ENCODE assay signal across 20 cellular contexts in genomic region chr14:100080206-100080605, GRCh38. TPM values are rescaled to one million over a fixed set of nuclear protein-coding genes. Genes with fewer than 3 reads are reported as not detected.
A peak's percentile ranks its signal among the peaks of the same experiment; 100 is the strongest.
DNase-seq lines count a peak whose midpoint lies in the region; ATAC-seq, FAIRE-seq and TF ChIP-seq lines count a peak whose summit lies in the region.
"Had no signal": no experiment of that assay in that cellular context is flagged by ENCODE, and none has a peak within 500 bp of the region (broad histone marks: within the 10 kb centered on the region; RNA-seq: fewer than 3 reads in every experiment).

No MANE protein-coding gene starts in this region.

- H3K36me3 ChIP-seq in CD8-positive, alpha-beta T cell (ENCODE audit: insufficient read depth, low read length): peaks cover 23% of the 10 kb centered on the region
- 0 out of 5 replicates have a peak, but pooled peaks cover 0 to under 1% of the 10 kb centered on the region in 2 experiments for H3K36me3 ChIP-seq in HepG2 (replicated peaks in 1 of 2; ENCODE audit: control insufficient read depth in 1 of 2, insufficient read depth in 2 of 2, low read length in 2 of 2)
- H3K36me3 ChIP-seq: neural progenitor cell had no signal

- no peak overlapping the region for H3K4me3 ChIP-seq in CD8-positive, alpha-beta T cell (ENCODE audit: low read depth, low read length)
- no peak overlapping the region for H3K4me3 ChIP-seq in HepG2 (replicated peaks in 1 of 3; ENCODE audit: insufficient read depth in 1 of 3, low read depth in 2 of 3, low read length in 3 of 3)
- H3K4me3 ChIP-seq: A549, coronary artery, neural progenitor cell had no signal

- H3K9ac ChIP-seq in HepG2 (ENCODE audit: insufficient read depth, low read depth, low read length): no peak overlapping the region
- H3K9ac ChIP-seq: neural progenitor cell had no signal

- in situ Hi-C loops in HepG2 (cut with HindIII; ENCODE audit: extremely low pct_ligation_motif_present, low pct_unique_long_range_greater_than_20kb): no loop called here

- H3K4me3 Mint-ChIP-seq in activated CD4-positive, alpha-beta T cell treated with anti-CD3 and anti-CD28 coated beads, Interleukin-2, amount 10 ng/mL, durations not matched to agents 7 days and 5 days: peak overlapping the region; percentile 78
- H3K4me3 Mint-ChIP-seq in CD8-positive, alpha-beta T cell: peak overlapping the region; percentile 77
- H3K4me3 Mint-ChIP-seq in activated T-helper 17 cell treated with anti-CD3 and anti-CD28 coated beads, Interleukin-2, amount 50 U/mL, for 72 hours: peak overlapping the region; percentile 93
- H3K4me3 Mint-ChIP-seq in natural killer cell: peak overlapping the region; percentile 83
- H3K4me3 Mint-ChIP-seq: neural progenitor cell, type B pancreatic cell had no signal

- POLR2A ChIA-PET in activated CD4-positive, alpha-beta T cell treated with anti-CD3 and anti-CD28 coated beads, Interleukin-2, amount 10 ng/mL, durations not matched to agents 7 days and 5 days (lab: Charles Lee): interaction anchor here (1.3 kb wide), 1 partner anchor 11 kb away, joined by 3 read pairs; no protein-coding TSS in a partner anchor
- POLR2A ChIA-PET in CD8-positive, alpha-beta T cell (lab: Charles Lee): interaction anchor here (1.1 to 23.8 kb wide), 6 partner anchors 11 to 59 kb away, joined by 3 to 700 read pairs (median 6); partner anchors contain the start of gene EVL
- POLR2A ChIA-PET in HepG2 (lab: Yijun Ruan, JAX): no interaction called here

- no peaks in the 10 kb centered on the region for H3K9me3 Mint-ChIP-seq in activated CD4-positive, alpha-beta T cell treated with anti-CD3 and anti-CD28 coated beads, Interleukin-2, amount 10 ng/mL, durations not matched to agents 7 days and 5 days
- H3K9me3 Mint-ChIP-seq in CD8-positive, alpha-beta T cell: no peaks in the 10 kb centered on the region
- H3K9me3 Mint-ChIP-seq in activated T-helper 17 cell treated with anti-CD3 and anti-CD28 coated beads, Interleukin-2, amount 50 U/mL, for 72 hours: no peaks in the 10 kb centered on the region
- H3K9me3 Mint-ChIP-seq in natural killer cell: no peaks in the 10 kb centered on the region

- no peaks in the 10 kb centered on the region for H3K27me3 Mint-ChIP-seq in activated CD4-positive, alpha-beta T cell treated with anti-CD3 and anti-CD28 coated beads, Interleukin-2, amount 10 ng/mL, durations not matched to agents 7 days and 5 days
- no peaks in the 10 kb centered on the region for H3K27me3 Mint-ChIP-seq in CD8-positive, alpha-beta T cell (ENCODE audit: low read depth)
- H3K27me3 Mint-ChIP-seq in activated T-helper 17 cell treated with anti-CD3 and anti-CD28 coated beads, Interleukin-2, amount 50 U/mL, for 72 hours: no peaks in the 10 kb centered on the region
- no peaks in the 10 kb centered on the region for H3K27me3 Mint-ChIP-seq in natural killer cell (ENCODE audit: low read depth in 2 of 2)
- H3K27me3 Mint-ChIP-seq: type B pancreatic cell had no signal

- no peak for DNase-seq in activated CD4-positive, alpha-beta T cell treated with anti-CD3 and anti-CD28 coated beads, Interleukin-2, amount 10 ng/mL, durations not matched to agents 7 days and 5 days
- DNase-seq in activated CD4-positive, alpha-beta T cell treated with anti-CD3 and anti-CD28 coated beads for 48 hours: no peak
- peak in 1 of 7 experiments; percentile 36 for DNase-seq in CD8-positive, alpha-beta T cell
- DNase-seq in natural killer cell: no peak
- DNase-seq in hepatic stellate cell (ENCODE audit: low spot score): no peak
- DNase-seq in HepG2 (ENCODE audit: low spot score): no peak
- DNase-seq: DMS53, foreskin keratinocyte, NCI-H1436, NCI-H526 treated with DMSO at 0.1 percent for 48 hours, Right ventricle myocardium superior had no signal

- no peaks in the 10 kb centered on the region for H4K20me1 ChIP-seq in HepG2 (ENCODE audit: insufficient read depth, low read length)

- WGBS in HepG2 (ENCODE audit: low lambda C conversion rate): 94% methylated on average over 5 of the region's 5 CpGs

- H3K4me1 Mint-ChIP-seq in activated CD4-positive, alpha-beta T cell treated with anti-CD3 and anti-CD28 coated beads, Interleukin-2, amount 10 ng/mL, durations not matched to agents 7 days and 5 days: peaks cover 97% of the 10 kb centered on the region
- peaks cover 97% of the 10 kb centered on the region for H3K4me1 Mint-ChIP-seq in CD8-positive, alpha-beta T cell (ENCODE audit: low read depth)
- H3K4me1 Mint-ChIP-seq in activated T-helper 17 cell treated with anti-CD3 and anti-CD28 coated beads, Interleukin-2, amount 50 U/mL, for 72 hours: peaks cover 80% of the 10 kb centered on the region
- peaks cover 98% of the 10 kb centered on the region in 2 donors for H3K4me1 Mint-ChIP-seq in natural killer cell

- CTCF ChIA-PET in activated CD4-positive, alpha-beta T cell treated with anti-CD3 and anti-CD28 coated beads, Interleukin-2, amount 10 ng/mL, durations not matched to agents 7 days and 5 days (lab: Charles Lee): interaction anchor here (0.9 to 9.4 kb wide), 5 partner anchors 10 to 113 kb away, joined by 3 to 114 read pairs (median 19); partner anchors contain the start of gene EVL
- CTCF ChIA-PET in CD8-positive, alpha-beta T cell (lab: Charles Lee): interaction anchor here (0.9 to 35.4 kb wide), 6 partner anchors 9 to 27 kb away, joined by 3 to 1143 read pairs (median 14); partner anchors contain the start of gene EVL
- CTCF ChIA-PET in HepG2 (lab: Yijun Ruan, JAX; ENCODE audit: low intra/inter-chr PET ratio, low total read pairs): no interaction called here

- H3K9me3 ChIP-seq in CD8-positive, alpha-beta T cell (ENCODE audit: low read length): no peaks in the 10 kb centered on the region
- no peaks in the 10 kb centered on the region for H3K9me3 ChIP-seq in HepG2 (ENCODE audit: low read length)
- H3K9me3 ChIP-seq: A549 had no signal

- TF ChIP-seq CTCF in CD8-positive, alpha-beta T cell (IDR thresholded peaks at IDR 0.05): no peak
- TF ChIP-seq CTCF in natural killer cell (IDR thresholded peaks at IDR 0.05) (no peak), HepG2 (CRISPR knock-in tag; IDR thresholded peaks at IDR 0.05) (no peak)

- intact Hi-C loops in CD8-positive, alpha-beta T cell (cut with DNase I, micrococcal nuclease): no loop called here
- intact Hi-C loops in natural killer cell (cut with micrococcal nuclease) (no loop called here), HepG2 (cut with micrococcal nuclease; ENCODE audit: unreplicated experiment) (no loop called here)

- H3K27ac ChIP-seq in CD8-positive, alpha-beta T cell (ENCODE audit: low read depth, low read length): peak overlapping the region; percentile 16
- no peak overlapping the region for H3K27ac ChIP-seq in HepG2 (ENCODE audit: extremely low read length, insufficient read depth, low read length)
- H3K27ac ChIP-seq: A549, C4-2B, coronary artery, foreskin keratinocyte, neural progenitor cell had no signal

- no peaks in the 10 kb centered on the region for H3K79me2 ChIP-seq in HepG2 (ENCODE audit: insufficient read depth, low read length)

- no peak for FAIRE-seq in HepG2 (lab: Jason Lieb, UNC)
- FAIRE-seq: A549, HTR-8/SVneo had no signal

- H3K27me3 ChIP-seq in CD8-positive, alpha-beta T cell (ENCODE audit: insufficient read depth, low read length): no peaks in the 10 kb centered on the region
- no peaks in the 10 kb centered on the region for H3K27me3 ChIP-seq in HepG2 (ENCODE audit: control insufficient read depth in 1 of 2, insufficient read depth in 2 of 2, low read length in 2 of 2)
- H3K27me3 ChIP-seq: foreskin keratinocyte, neural progenitor cell had no signal

- H2AFZ ChIP-seq in HepG2 (ENCODE audit: low read length): no peak overlapping the region
- H2AFZ ChIP-seq: neural progenitor cell had no signal

- H3K27ac Mint-ChIP-seq in activated CD4-positive, alpha-beta T cell treated with anti-CD3 and anti-CD28 coated beads, Interleukin-2, amount 10 ng/mL, durations not matched to agents 7 days and 5 days: peak overlapping the region; percentile 90
- peak overlapping the region; percentile 99 for H3K27ac Mint-ChIP-seq in CD8-positive, alpha-beta T cell
- H3K27ac Mint-ChIP-seq in activated T-helper 17 cell treated with anti-CD3 and anti-CD28 coated beads, Interleukin-2, amount 50 U/mL, for 72 hours: peak overlapping the region; percentile 92
- peak overlapping the region; percentile 93 for H3K27ac Mint-ChIP-seq in natural killer cell
- H3K27ac Mint-ChIP-seq: neural progenitor cell had no signal

- no peak overlapping the region for H3K4me2 ChIP-seq in HepG2 (ENCODE audit: low read depth, low read length)
- H3K4me2 ChIP-seq: A549, neural progenitor cell had no signal

- BruUV-seq in HepG2 (replicated peaks; lab: Mats Ljungman, UMichigan): no TSS peak

- H3K36me3 Mint-ChIP-seq in activated CD4-positive, alpha-beta T cell treated with anti-CD3 and anti-CD28 coated beads, Interleukin-2, amount 10 ng/mL, durations not matched to agents 7 days and 5 days (ENCODE audit: low read depth): peaks cover 84% of the 10 kb centered on the region
- H3K36me3 Mint-ChIP-seq in CD8-positive, alpha-beta T cell: peaks cover 84% of the 10 kb centered on the region
- H3K36me3 Mint-ChIP-seq in activated T-helper 17 cell treated with anti-CD3 and anti-CD28 coated beads, Interleukin-2, amount 50 U/mL, for 72 hours (ENCODE audit: low read depth): peaks cover 99% of the 10 kb centered on the region
- H3K36me3 Mint-ChIP-seq in natural killer cell: peaks cover 3% of the 10 kb centered on the region

- TF ChIP-seq RAD21 in HepG2 (CRISPR knock-in tag; IDR thresholded peaks at IDR 0.05): no peak

- peaks cover 95% of the 10 kb centered on the region for H3K4me1 ChIP-seq in CD8-positive, alpha-beta T cell (ENCODE audit: insufficient read depth, low read length)
- no peaks in the 10 kb centered on the region for H3K4me1 ChIP-seq in HepG2 (ENCODE audit: insufficient read depth, low read length)
- H3K4me1 ChIP-seq: A549 had no signal

- TF ChIP-seq EP300 in HepG2 (IDR thresholded peaks at IDR 0.05; ENCODE audit: low read depth in 2 of 2, low read length in 2 of 2): no peak
- TF ChIP-seq EP300 in HepG2 (CRISPR knock-in tag; IDR thresholded peaks at IDR 0.05; ENCODE audit: borderline replicate concordance): no peak

- TF ChIP-seq POLR2A in HepG2 (IDR thresholded peaks at IDR 0.05; ENCODE audit: insufficient read depth in 1 of 2, low read depth in 2 of 2, low read length in 2 of 2): no peak

- ATAC-seq in CD8-positive, alpha-beta T cell: no peak
- ATAC-seq in activated T-helper 17 cell treated with anti-CD3 and anti-CD28 coated beads, Interleukin-2, amount 50 U/mL, for 72 hours (replicated peaks): no peak
- ATAC-seq in natural killer cell (no peak), GM19395 (IDR thresholded peaks at IDR 0.05; ENCODE audit: unreplicated experiment) (no peak), HepG2 (no peak)
- ATAC-seq: A549; activated CD4-positive, CD25-positive, alpha-beta regulatory T cell treated with anti-CD3 and anti-CD28 coated beads, Interleukin-2, amount 50 U/mL, for 24 hours; foreskin keratinocyte had no signal

RNA-seq across cellular contexts. Expression of gene EVL, which starts 15.0 kb away (rescaled TPM):
- 1,000 to 10,000 TPM; 1,017 to 1,048 TPM for total RNA-seq in activated CD4-positive, alpha-beta T cell treated with anti-CD3 and anti-CD28 coated beads, Interleukin-2, amount 10 ng/mL, durations not matched to agents 7 days and 5 days
- 100 to 1,000 TPM; 573 to 578 TPM for total RNA-seq in CD8-positive, alpha-beta T cell
- 100 to 1,000 TPM; 493 to 560 TPM for total RNA-seq in activated T-helper 17 cell treated with anti-CD3 and anti-CD28 coated beads, Interleukin-2, amount 50 U/mL, for 72 hours
- 1,000 to 10,000 TPM in 1 of 3 donors, 100 to 1,000 TPM in 2; 882 to 1,108 (median 986) TPM for total RNA-seq in natural killer cell
- total RNA-seq in HepG2 (2016; rRNA removed; fragmentation: Illumina TruSeq; extraction: Trizol): 10.5 and 15.1 TPM in 2 replicates
- 23.1 and 32.6 TPM in 2 replicates for total RNA-seq in HepG2 (2016; cell fraction: cytosol; rRNA removed; fragmentation: Illumina TruSeq; extraction: Trizol; ENCODE audit: low read depth)
- total RNA-seq in HepG2 (2016; cell fraction: insoluble cytoplasmic fraction; rRNA removed; fragmentation: Illumina TruSeq; extraction: Trizol): 10.2 and 17.0 TPM in 2 replicates
- 35.4 and 40.2 TPM in 2 replicates for total RNA-seq in HepG2 (2016; cell fraction: membrane; rRNA removed; fragmentation: Illumina TruSeq; extraction: Trizol)
- 23.3 and 27.6 TPM in 2 replicates for total RNA-seq in HepG2 (2016; cell fraction: nucleus; rRNA removed; fragmentation: Illumina TruSeq; extraction: Trizol)
- polyA plus RNA-seq in HepG2 (2011; rRNA removed): 28.7 and 31.2 TPM in 2 replicates
- polyA plus RNA-seq in HepG2 (2011; cell fraction: cytosol; rRNA removed): 12.0 and 12.7 TPM in 2 replicates
- 124 and 138 TPM in 2 replicates for polyA plus RNA-seq in HepG2 (2011; cell fraction: nucleus; rRNA removed)
- polyA plus RNA-seq in HepG2 (2012): 29.8 and 33.6 TPM in 2 replicates
- 101 and 109 TPM in 2 replicates for polyA plus RNA-seq in HepG2 (2016; cell fraction: cytosol; fragmentation: Illumina TruSeq; extraction: Trizol; ENCODE audit: low read depth)
- polyA plus RNA-seq in HepG2 (2016; cell fraction: insoluble cytoplasmic fraction; fragmentation: Illumina TruSeq; extraction: Trizol; ENCODE audit: low read depth): 23.4 and 35.8 TPM in 2 replicates
- 114 and 115 TPM in 2 replicates for polyA plus RNA-seq in HepG2 (2016; cell fraction: membrane; fragmentation: Illumina TruSeq; extraction: Trizol; ENCODE audit: low read depth)
- polyA plus RNA-seq in HepG2 (2016; cell fraction: nucleus; fragmentation: Illumina TruSeq; extraction: Trizol; ENCODE audit: insufficient read depth, low read depth): 87.0 and 99.6 TPM in 2 replicates
- 11.3 and 23.0 TPM in 2 replicates for polyA minus RNA-seq in HepG2 (2011; rRNA and poly(A)+ RNA removed; ENCODE audit: low replicate concordance)
- polyA minus RNA-seq in HepG2 (2011; cell fraction: cytosol; rRNA and poly(A)+ RNA removed): 13.0 and 14.0 TPM in 2 replicates
- polyA minus RNA-seq in HepG2 (2011; cell fraction: nucleus; rRNA and poly(A)+ RNA removed): 31.1 and 31.2 TPM in 2 replicates

Comparison
In these comparisons a context has a peak if more than half of its experiments do, and no peak if none do; other contexts are left out.
1. RNA of gene EVL, which starts 15.0 kb away (total RNA-seq): 1,017 to 1,048 TPM in activated CD4-positive, alpha-beta T cell treated with anti-CD3 and anti-CD28 coated beads, Interleukin-2, amount 10 ng/mL, durations not matched to agents 7 days and 5 days, 882 to 1,108 TPM in natural killer cell, 573 to 578 TPM in CD8-positive, alpha-beta T cell and 493 to 560 TPM in activated T-helper 17 cell treated with anti-CD3 and anti-CD28 coated beads, Interleukin-2, amount 50 U/mL, for 72 hours; 10.2 to 40.2 TPM in HepG2; every median in the first group is over 10 times any median in the second.
2. Peak in every context shown above with its lines, with median percentiles within 50 percentile points of each other: H3K27ac Mint-ChIP-seq and H3K4me3 Mint-ChIP-seq.